ENCODE assay signal across 8 cellular contexts in the genomic region with DNA sequence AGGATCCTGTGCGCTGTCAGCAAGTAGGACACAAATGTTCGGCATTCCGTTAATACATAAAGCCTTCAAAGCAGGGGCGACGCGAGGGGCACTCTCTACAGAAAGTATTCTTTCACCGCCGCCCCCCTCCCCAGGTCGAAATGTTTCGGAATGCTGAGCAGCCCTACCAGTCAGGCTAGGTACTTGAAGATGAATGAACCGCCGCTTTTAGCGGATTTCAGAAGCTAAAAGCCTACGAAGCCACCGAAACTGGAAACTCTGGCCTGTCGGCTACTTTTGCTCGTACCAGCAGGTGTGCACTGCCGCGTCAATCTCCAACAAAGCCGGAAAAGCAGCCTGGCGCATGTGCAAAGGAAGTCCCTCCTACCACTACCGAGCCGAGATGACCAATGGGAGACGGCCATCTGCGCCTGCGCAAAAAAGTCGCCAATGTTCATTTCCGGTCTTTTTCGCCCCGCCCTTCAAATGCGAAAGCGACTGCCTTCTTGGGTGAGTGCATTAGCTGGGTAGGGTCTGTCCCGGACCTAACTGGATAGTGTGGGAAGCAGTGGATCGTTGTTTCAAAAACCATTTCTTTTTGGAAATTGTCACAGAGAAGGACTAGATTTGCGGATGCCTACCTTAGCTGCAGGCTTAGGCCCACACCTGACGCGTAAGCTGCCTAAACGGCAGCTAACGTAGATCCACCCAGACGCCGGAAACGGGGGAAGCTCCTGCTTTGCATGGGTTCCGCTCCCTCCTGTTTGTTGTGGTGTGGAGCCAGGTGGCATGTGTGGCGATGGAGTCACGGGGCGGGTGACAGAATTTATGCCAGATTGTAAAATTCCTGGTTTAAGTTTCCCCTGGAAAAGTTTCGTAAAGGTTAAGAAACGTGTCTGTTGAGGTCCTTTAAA. TPM values are rescaled to one million over a fixed set of nuclear protein-coding genes. Genes with fewer than 3 reads are reported as not detected.
DNase-seq lines count a peak whose midpoint lies in the region; ATAC-seq, FAIRE-seq and TF ChIP-seq lines count a peak whose summit lies in the region.

TSS of gene WDR5B (minus strand) at position 301 of the 893 bp plus-strand sequence. CDS start 534 bp downstream, outside the sequence.

- H3K9me3 ChIP-seq in thymus (ENCODE audit: control insufficient read depth) = no peaks in the 10 kb centered on the region

- H3K4me3 ChIP-seq in thymus (ENCODE audit: low read length) = peak within 1 kb of the TSS; percentile 95

- peaks cover 81% of the 10 kb centered on the region for H3K36me3 Mint-ChIP-seq in activated T-helper 17 cell treated with anti-CD3 and anti-CD28 coated beads, Interleukin-2, amount 50 U/mL, for 72 hours (ENCODE audit: low read depth)

- no peak for TF ChIP-seq CTCF in omental fat pad (IDR thresholded peaks at IDR 0.05)

- peaks cover 3% of the 10 kb centered on the region for H3K36me3 ChIP-seq in thymus (ENCODE audit: control insufficient read depth, insufficient read depth)

- peak; percentile 85 for FAIRE-seq in frontal cortex (lab: Jason Lieb, UNC)

- peak within 1 kb of the TSS; percentile 98 for H3K27ac ChIP-seq in thymus (ENCODE audit: low read depth)

- H3K27ac Mint-ChIP-seq in activated T-helper 17 cell treated with anti-CD3 and anti-CD28 coated beads, Interleukin-2, amount 50 U/mL, for 72 hours = peak within 1 kb of the TSS; percentile 99

- peak within 1 kb of the TSS; percentile 97 for H3K4me3 Mint-ChIP-seq in activated T-helper 17 cell treated with anti-CD3 and anti-CD28 coated beads, Interleukin-2, amount 50 U/mL, for 72 hours

- H3K9me3 Mint-ChIP-seq in activated T-helper 17 cell treated with anti-CD3 and anti-CD28 coated beads, Interleukin-2, amount 50 U/mL, for 72 hours = no peaks in the 10 kb centered on the region

- no peaks in the 10 kb centered on the region for H3K27me3 ChIP-seq in thymus (ENCODE audit: control insufficient read depth, insufficient read depth)

- H3K27me3 Mint-ChIP-seq in activated T-helper 17 cell treated with anti-CD3 and anti-CD28 coated beads, Interleukin-2, amount 50 U/mL, for 72 hours = no peaks in the 10 kb centered on the region

- WGBS in thymus = under 1% methylated on average over 48 of the region's 48 CpGs

- peaks cover 15% of the 10 kb centered on the region for H3K4me1 ChIP-seq in thymus (ENCODE audit: control insufficient read depth, insufficient read depth, low read length)

- peaks cover 29% of the 10 kb centered on the region for H3K4me1 Mint-ChIP-seq in activated T-helper 17 cell treated with anti-CD3 and anti-CD28 coated beads, Interleukin-2, amount 50 U/mL, for 72 hours

- peak; percentile 90 for ATAC-seq in activated T-helper 17 cell treated with anti-CD3 and anti-CD28 coated beads, Interleukin-2, amount 50 U/mL, for 72 hours (replicated peaks)
- ATAC-seq in omental fat pad (ENCODE audit: low FRiP score) = peak; percentile 97

- DNase-seq in ELF-1 (ENCODE audit: low read depth, low spot score) = peak; percentile 99
- peak; percentile 98 for DNase-seq in H4 (ENCODE audit: low spot score)
- peak; percentile 98 for DNase-seq in M059J (ENCODE audit: low read depth)
- DNase-seq in frontal cortex (ENCODE audit: low spot score in 2 of 2) = peak; percentile 74 to 86
- DNase-seq in omental fat pad (ENCODE audit: low spot score) = peak; percentile 89
- no peak for DNase-seq in GDM1 (lab: John Stamatoyannopoulos, UW)

RNA-seq across cellular contexts. Expression of gene WDR5B, which starts in this region (rescaled TPM):
- 7.9 and 10.9 TPM in 2 replicates for total RNA-seq in H4 (2014; rRNA removed; shearing (Covaris generic))
- 4.6 and 5.5 TPM in 2 replicates for total RNA-seq in M059J (2014; rRNA removed; shearing (Covaris generic))
- 1 to 10 TPM; 2.3 to 4.0 TPM for total RNA-seq in activated T-helper 17 cell treated with anti-CD3 and anti-CD28 coated beads, Interleukin-2, amount 50 U/mL, for 72 hours
- total RNA-seq in frontal cortex (9.4 TPM), omental fat pad (1 to 10 TPM; 3.0 to 6.6 (median 3.4) TPM)
- 10.0 TPM for polyA plus RNA-seq in thymus
